ENCODE assay signal across 12 cellular contexts in genomic region chr2:73114273-73114867, GRCh38. TPM values are rescaled to one million over a fixed set of nuclear protein-coding genes. Genes with fewer than 3 reads are reported as not detected.
DNase-seq lines count a peak whose midpoint lies in the region; ATAC-seq and TF ChIP-seq lines count a peak whose summit lies in the region.
"Had no signal": no experiment of that assay in that cellular context is flagged by ENCODE, and none has a peak within 500 bp of the region (broad histone marks: within the 10 kb centered on the region; RNA-seq: fewer than 3 reads in every experiment).

No MANE protein-coding gene starts in this region.

- TF ChIP-seq CTCF in chondrocyte (IDR thresholded peaks at IDR 0.05) = no peak

- CTCF ChIA-PET in activated CD8-positive, alpha-beta memory T cell treated with anti-CD3 and anti-CD28 coated beads, Interleukin-2, amount 10 ng/mL, durations not matched to agents 7 days and 5 days (lab: Charles Lee) = interaction anchor here (1.1 to 2.4 kb wide), 2 partner anchors 29 to 63 kb away, joined by 4 to 8 read pairs; no protein-coding TSS in a partner anchor

- H3K36me3 Mint-ChIP-seq in activated CD8-positive, alpha-beta memory T cell treated with anti-CD3 and anti-CD28 coated beads, Interleukin-2, amount 10 ng/mL, durations not matched to agents 7 days and 5 days = no peaks in the 10 kb centered on the region
- no peaks in the 10 kb centered on the region for H3K36me3 Mint-ChIP-seq in chondrocyte (ENCODE audit: low read depth)

- peaks cover 11% of the 10 kb centered on the region for H3K4me1 Mint-ChIP-seq in activated CD8-positive, alpha-beta memory T cell treated with anti-CD3 and anti-CD28 coated beads, Interleukin-2, amount 10 ng/mL, durations not matched to agents 7 days and 5 days
- peaks cover 21% of the 10 kb centered on the region for H3K4me1 Mint-ChIP-seq in chondrocyte (ENCODE audit: low read depth)

- no peak overlapping the region for H3K27ac Mint-ChIP-seq in activated CD8-positive, alpha-beta memory T cell treated with anti-CD3 and anti-CD28 coated beads, Interleukin-2, amount 10 ng/mL, durations not matched to agents 7 days and 5 days
- no peak overlapping the region for H3K27ac Mint-ChIP-seq in chondrocyte (ENCODE audit: unreplicated experiment)

- no peak for ATAC-seq in activated CD8-positive, alpha-beta memory T cell treated with anti-CD3 and anti-CD28 coated beads, Interleukin-2, amount 10 ng/mL, durations not matched to agents 7 days and 5 days
- no peak for ATAC-seq in GM19324 (IDR thresholded peaks at IDR 0.05; ENCODE audit: low FRiP score, unreplicated experiment)

- H3K4me3 Mint-ChIP-seq in activated CD8-positive, alpha-beta memory T cell treated with anti-CD3 and anti-CD28 coated beads, Interleukin-2, amount 10 ng/mL, durations not matched to agents 7 days and 5 days = peak overlapping the region; percentile 23
- peak overlapping the region; percentile 25 for H3K4me3 Mint-ChIP-seq in chondrocyte (ENCODE audit: unreplicated experiment)

- H3K9me3 ChIP-seq in skeletal muscle satellite cell (replicated peaks; ENCODE audit: low read length) = no peaks in the 10 kb centered on the region
- H3K9me3 ChIP-seq: BE2C, upper lobe of left lung had no signal

- DNase-seq in activated CD8-positive, alpha-beta memory T cell treated with anti-CD3 and anti-CD28 coated beads, Interleukin-2, amount 10 ng/mL, durations not matched to agents 7 days and 5 days = no peak
- DNase-seq in activated CD8-positive, alpha-beta memory T cell treated with anti-CD3 and anti-CD28 coated beads, Interleukin-2, amount 50 U/mL, for 48 hours = no peak
- DNase-seq in NCI-H82 treated with DMSO at 0.1 percent for 48 hours (lab: John Stamatoyannopoulos, UW; ENCODE audit: unreplicated experiment) (peak; percentile 58), chondrocyte (ENCODE audit: low spot score) (no peak), NAMALWA (ENCODE audit: low spot score) (no peak), mucosa of gallbladder (ENCODE audit: low spot score) (no peak)
- DNase-seq: activated CD4-positive, alpha-beta T cell treated with anti-CD3 and anti-CD28 coated beads for 1 hour; BE2C; NCI-H1694; upper lobe of left lung had no signal

- peak overlapping the region; percentile 96 for H3K4me2 ChIP-seq in skeletal muscle satellite cell (ENCODE audit: low read length)

- H3K4me3 ChIP-seq in skeletal muscle satellite cell (ENCODE audit: low read length) = no peak overlapping the region

- no peaks in the 10 kb centered on the region for H3K27me3 ChIP-seq in skeletal muscle satellite cell (ENCODE audit: control insufficient read depth, insufficient read depth, low read length)
- H3K27me3 ChIP-seq: BE2C had no signal

- H3K9ac ChIP-seq in skeletal muscle satellite cell (ENCODE audit: low read depth, low read length) = no peak overlapping the region

- peaks cover 35% of the 10 kb centered on the region for H3K4me1 ChIP-seq in skeletal muscle satellite cell (ENCODE audit: control insufficient read depth, insufficient read depth, low read length)
- H3K4me1 ChIP-seq: BE2C had no signal

- H3K9me3 Mint-ChIP-seq in activated CD8-positive, alpha-beta memory T cell treated with anti-CD3 and anti-CD28 coated beads, Interleukin-2, amount 10 ng/mL, durations not matched to agents 7 days and 5 days (ENCODE audit: low read depth) = no peaks in the 10 kb centered on the region
- H3K9me3 Mint-ChIP-seq in chondrocyte (ENCODE audit: low read depth) = no peaks in the 10 kb centered on the region

- no peaks in the 10 kb centered on the region for H3K36me3 ChIP-seq in skeletal muscle satellite cell (ENCODE audit: insufficient read depth, low read length)
- H3K36me3 ChIP-seq: BE2C, upper lobe of left lung had no signal

- H3K27me3 Mint-ChIP-seq in activated CD8-positive, alpha-beta memory T cell treated with anti-CD3 and anti-CD28 coated beads, Interleukin-2, amount 10 ng/mL, durations not matched to agents 7 days and 5 days = peaks cover 37% of the 10 kb centered on the region
- no peaks in the 10 kb centered on the region for H3K27me3 Mint-ChIP-seq in chondrocyte (ENCODE audit: low read depth)

RNA-seq across cellular contexts. Expression of gene RAB11FIP5, which starts 1.6 kb away (rescaled TPM):
- 1 to 10 TPM; 1.1 to 2.9 TPM for total RNA-seq in activated CD8-positive, alpha-beta memory T cell treated with anti-CD3 and anti-CD28 coated beads, Interleukin-2, amount 10 ng/mL, durations not matched to agents 7 days and 5 days
- total RNA-seq in chondrocyte (39.8 to 54.7 TPM (median 53.1 TPM) in 3 replicates), mucosa of gallbladder (63.0 TPM)
- 37.3 and 47.6 TPM in 2 replicates for total RNA-seq in skeletal muscle satellite cell (2012; rRNA removed)

RNA-seq across cellular contexts. Expression of gene SFXN5, which starts 42.9 kb away (rescaled TPM):
- total RNA-seq in activated CD8-positive, alpha-beta memory T cell treated with anti-CD3 and anti-CD28 coated beads, Interleukin-2, amount 10 ng/mL, durations not matched to agents 7 days and 5 days = 10 to 100 TPM; 12.4 to 20.0 TPM
- 10.6 to 18.1 TPM (median 13.5 TPM) in 3 replicates for total RNA-seq in chondrocyte
- 5.6 and 7.4 TPM in 2 replicates for total RNA-seq in skeletal muscle satellite cell (2012; rRNA removed)
- total RNA-seq in mucosa of gallbladder = 21.9 TPM

Comparison
In these comparisons a context has a peak if more than half of its experiments do, and no peak if none do; other contexts are left out.
1. RNA of gene RAB11FIP5, which starts 1.6 kb away (total RNA-seq): 63.0 TPM in mucosa of gallbladder (single experiment) and 39.8 to 54.7 TPM in chondrocyte; 1.1 to 2.9 TPM in activated CD8-positive, alpha-beta memory T cell treated with anti-CD3 and anti-CD28 coated beads, Interleukin-2, amount 10 ng/mL, durations not matched to agents 7 days and 5 days; every median in the first group is over 10 times any median in the second.